In the genomic region with DNA sequence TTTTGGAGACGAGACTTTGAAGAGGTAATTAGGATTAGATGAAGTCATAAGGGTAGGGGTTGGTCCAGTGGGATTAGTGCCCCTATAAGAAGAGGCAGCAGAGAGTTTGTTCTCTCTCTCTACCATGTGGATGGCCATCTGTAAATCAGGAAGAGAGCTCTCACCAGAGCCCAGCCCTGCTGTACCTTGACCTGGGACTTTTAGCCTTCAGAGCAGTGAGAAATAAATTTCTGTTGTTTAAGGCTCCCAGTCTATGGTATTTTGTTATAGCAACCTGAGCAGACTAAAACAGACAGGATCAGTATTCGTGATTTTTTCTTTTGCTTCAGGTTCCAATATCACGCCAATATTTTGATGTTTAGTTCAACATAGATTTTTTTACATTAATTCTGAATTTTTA, we compare ENCODE assay signal across 21 cellular contexts. TPM values are rescaled to one million over a fixed set of nuclear protein-coding genes. Genes with fewer than 3 reads are reported as not detected.
DNase-seq lines count a peak whose midpoint lies in the region; ATAC-seq, FAIRE-seq and TF ChIP-seq lines count a peak whose summit lies in the region.
"Had no signal": no experiment of that assay in that cellular context is flagged by ENCODE, and none has a peak within 500 bp of the region (broad histone marks: within the 10 kb centered on the region; RNA-seq: fewer than 3 reads in every experiment).

No MANE protein-coding gene starts in this region.

- peaks cover 2% of the 10 kb centered on the region for H3K9me3 Mint-ChIP-seq in CD8-positive, alpha-beta T cell

- H3K4me3 Mint-ChIP-seq in CD8-positive, alpha-beta T cell: no peak overlapping the region
- H3K4me3 Mint-ChIP-seq: CD4-positive, alpha-beta memory T cell; GM23338; H9 had no signal

- H3K4me1 Mint-ChIP-seq in CD8-positive, alpha-beta T cell (ENCODE audit: low read depth): no peaks in the 10 kb centered on the region
- H3K4me1 Mint-ChIP-seq: CD4-positive, alpha-beta memory T cell had no signal

- TF ChIP-seq RAD21 in HepG2 (CRISPR knock-in tag; IDR thresholded peaks at IDR 0.05): no peak

- POLR2A ChIA-PET in HepG2 (lab: Yijun Ruan, JAX): interaction anchor here (2.8 kb wide), 1 partner anchor 182 kb away, joined by 7 read pairs; the partner anchor contains the start of gene WARS2
- POLR2A ChIA-PET in PC-9 (lab: Charles Lee; ENCODE audit: unreplicated experiment): no interaction called here
- POLR2A ChIA-PET in CD8-positive, alpha-beta T cell (lab: Charles Lee): no interaction called here

- no peak for DNase-seq in left colon
- peak; percentile 64 for DNase-seq in HepG2 (ENCODE audit: low spot score)
- peak in 1 of 3 donors; percentile 2 for DNase-seq in mucosa of descending colon
- peak; percentile 64 for DNase-seq in small intestine
- no peak for DNase-seq in PC-9
- DNase-seq in foreskin keratinocyte: no peak
- DNase-seq in CD8-positive, alpha-beta T cell: no peak
- DNase-seq: C1 segment of cervical spinal cord; Caco-2; CD4-positive, alpha-beta memory T cell; DMS153; DND-41; H9 had no signal

- no peak overlapping the region for H3K27ac Mint-ChIP-seq in CD8-positive, alpha-beta T cell
- H3K27ac Mint-ChIP-seq: GM23338, H9 had no signal

- peak overlapping the region; percentile 52 for H3K9ac ChIP-seq in HepG2 (ENCODE audit: insufficient read depth, low read depth, low read length)

- no peaks in the 10 kb centered on the region for H3K79me2 ChIP-seq in HepG2 (ENCODE audit: insufficient read depth, low read length)
- no peaks in the 10 kb centered on the region for H3K79me2 ChIP-seq in PC-9 (ENCODE audit: low read depth)

- no peaks in the 10 kb centered on the region for H3F3A ChIP-seq in PC-9 (ENCODE audit: insufficient read depth, low read depth)

- H3K27ac ChIP-seq in HepG2 (ENCODE audit: extremely low read length, insufficient read depth, low read length) (peak overlapping the region; percentile 98), small intestine (ENCODE audit: low read depth in 1 of 2, low read length in 1 of 2) (no peak overlapping the region), PC-9 (no peak overlapping the region), foreskin keratinocyte (no peak overlapping the region)
- H3K27ac ChIP-seq in CD8-positive, alpha-beta T cell (ENCODE audit: low read depth, low read length): no peak overlapping the region

- no peaks in the 10 kb centered on the region for H3K36me3 Mint-ChIP-seq in CD8-positive, alpha-beta T cell

- FAIRE-seq in HepG2 (lab: Jason Lieb, UNC) (no peak), small intestine (lab: Jason Lieb, UNC) (no peak)
- FAIRE-seq: G401.6, GM12892, GM19239 had no signal

- 75% methylated on average over 3 of the region's 3 CpGs for WGBS in HepG2 (ENCODE audit: low lambda C conversion rate)
- 63 to 82% (median 76%) methylated on average over 3 of the region's 3 CpGs for WGBS in small intestine, 3 donors

- peaks cover 55% of the 10 kb centered on the region for H3K4me1 ChIP-seq in HepG2 (ENCODE audit: insufficient read depth, low read length)
- H3K4me1 ChIP-seq in mucosa of descending colon (ENCODE audit: low read depth): no peaks in the 10 kb centered on the region
- peaks cover 3 to 4% of the 10 kb centered on the region in 2 donors for H3K4me1 ChIP-seq in small intestine (ENCODE audit: control insufficient read depth in 2 of 2, insufficient read depth in 1 of 2, low read depth in 1 of 2, low read length in 1 of 2)
- H3K4me1 ChIP-seq in PC-9 (replicated peaks; ENCODE audit: insufficient read depth): no peaks in the 10 kb centered on the region
- H3K4me1 ChIP-seq in foreskin keratinocyte: no peaks in the 10 kb centered on the region
- H3K4me1 ChIP-seq in CD8-positive, alpha-beta T cell (ENCODE audit: insufficient read depth, low read length): no peaks in the 10 kb centered on the region

- TF ChIP-seq EP300 in HepG2 (IDR thresholded peaks at IDR 0.05; ENCODE audit: low read depth in 2 of 2, low read length in 2 of 2) (0 out of 4 replicates have a peak, but pooled peaks of 1 of the 2 experiments have one; percentile 19), HepG2 (CRISPR knock-in tag; IDR thresholded peaks at IDR 0.05; ENCODE audit: borderline replicate concordance) (no peak)

- no peaks in the 10 kb centered on the region for H3K27me3 ChIP-seq in HepG2 (ENCODE audit: control insufficient read depth in 1 of 2, insufficient read depth in 2 of 2, low read length in 2 of 2)
- H3K27me3 ChIP-seq in small intestine (ENCODE audit: control insufficient read depth in 2 of 2, insufficient read depth in 2 of 2, low read length in 2 of 2): no peaks in the 10 kb centered on the region
- H3K27me3 ChIP-seq in PC-9 (ENCODE audit: insufficient read depth, low read depth): no peaks in the 10 kb centered on the region
- H3K27me3 ChIP-seq in foreskin keratinocyte: peaks cover 5% of the 10 kb centered on the region
- no peaks in the 10 kb centered on the region for H3K27me3 ChIP-seq in CD8-positive, alpha-beta T cell (ENCODE audit: insufficient read depth, low read length)

- BruUV-seq in HepG2 (replicated peaks; lab: Mats Ljungman, UMichigan) (no TSS peak), PC-9 (replicated peaks; lab: Mats Ljungman, UMichigan) (no TSS peak)

- in situ Hi-C loops in HepG2 (cut with HindIII; ENCODE audit: extremely low pct_ligation_motif_present, low pct_unique_long_range_greater_than_20kb): no loop called here

- H3K4me2 ChIP-seq in HepG2 (ENCODE audit: low read depth, low read length) (peak overlapping the region; percentile 33; the same call in 1 of the 2 replicates), PC-9 (no peak overlapping the region)
- H3K4me2 ChIP-seq: GM23338 had no signal

- H3K4me3 ChIP-seq in HepG2 (replicated peaks in 1 of 3; ENCODE audit: insufficient read depth in 1 of 3, low read depth in 2 of 3, low read length in 3 of 3) (no peak overlapping the region), mucosa of descending colon (no peak overlapping the region), small intestine (ENCODE audit: low read depth in 1 of 2, low read length in 2 of 2) (no peak overlapping the region), PC-9 (no peak overlapping the region)
- no peak overlapping the region for H3K4me3 ChIP-seq in CD8-positive, alpha-beta T cell (ENCODE audit: low read depth, low read length)
- H3K4me3 ChIP-seq: GM23338 had no signal

- TF ChIP-seq POLR2A in HepG2 (IDR thresholded peaks at IDR 0.05; ENCODE audit: insufficient read depth in 1 of 2, low read depth in 2 of 2, low read length in 2 of 2): no peak

- H3K9me2 ChIP-seq in PC-9 (ENCODE audit: insufficient read depth): no peaks in the 10 kb centered on the region

- no peaks in the 10 kb centered on the region for H3K9me3 ChIP-seq in HepG2 (ENCODE audit: low read length)
- no peaks in the 10 kb centered on the region for H3K9me3 ChIP-seq in mucosa of descending colon
- H3K9me3 ChIP-seq in small intestine (ENCODE audit: control insufficient read depth, low read depth): no peaks in the 10 kb centered on the region
- no peaks in the 10 kb centered on the region for H3K9me3 ChIP-seq in PC-9 (ENCODE audit: insufficient read depth, low read depth)
- H3K9me3 ChIP-seq in CD8-positive, alpha-beta T cell (ENCODE audit: low read length): no peaks in the 10 kb centered on the region
- H3K9me3 ChIP-seq: Caco-2 had no signal

- intact Hi-C loops in left colon (cut with DNase I, micrococcal nuclease) (no loop called here), HepG2 (cut with micrococcal nuclease; ENCODE audit: unreplicated experiment) (no loop called here), mucosa of descending colon (cut with DNase I, micrococcal nuclease) (no loop called here), PC-9 (cut with micrococcal nuclease; ENCODE audit: unreplicated experiment) (no loop called here)
- intact Hi-C loops in CD8-positive, alpha-beta T cell (cut with DNase I, micrococcal nuclease): no loop called here

- no peak for TF ChIP-seq CTCF in HepG2 (CRISPR knock-in tag; IDR thresholded peaks at IDR 0.05)
- no peak for TF ChIP-seq CTCF in mucosa of descending colon (IDR thresholded peaks at IDR 0.05)
- TF ChIP-seq CTCF in PC-9 (conservative IDR thresholded peaks at IDR 0.05): no peak
- TF ChIP-seq CTCF in foreskin keratinocyte (conservative IDR thresholded peaks at IDR 0.05): no peak
- no peak for TF ChIP-seq CTCF in CD8-positive, alpha-beta T cell (IDR thresholded peaks at IDR 0.05)

- ATAC-seq in left colon (peak; percentile 39), HepG2 (peak; percentile 24), mucosa of descending colon (peak; percentile 32), foreskin keratinocyte (no peak), HG02763 (IDR thresholded peaks at IDR 0.05; ENCODE audit: unreplicated experiment) (no peak)
- ATAC-seq in CD8-positive, alpha-beta T cell: no peak
- ATAC-seq: GM23338, HCT116 had no signal

- CTCF ChIA-PET in HepG2 (lab: Yijun Ruan, JAX; ENCODE audit: low intra/inter-chr PET ratio, low total read pairs) (no interaction called here), PC-9 (lab: Charles Lee) (no interaction called here)
- CTCF ChIA-PET in CD8-positive, alpha-beta T cell (lab: Charles Lee): no interaction called here

- H4K20me1 ChIP-seq in HepG2 (ENCODE audit: insufficient read depth, low read length) (no peaks in the 10 kb centered on the region), PC-9 (ENCODE audit: insufficient read depth) (no peaks in the 10 kb centered on the region)

- no peaks in the 10 kb centered on the region for H3K36me3 ChIP-seq in HepG2 (replicated peaks in 1 of 2; ENCODE audit: control insufficient read depth in 1 of 2, insufficient read depth in 2 of 2, low read length in 2 of 2)
- no peaks in the 10 kb centered on the region for H3K36me3 ChIP-seq in mucosa of descending colon (ENCODE audit: low read depth)
- H3K36me3 ChIP-seq in small intestine (ENCODE audit: control insufficient read depth in 2 of 2, insufficient read depth in 2 of 2, low read length in 2 of 2): no peaks in the 10 kb centered on the region
- no peaks in the 10 kb centered on the region for H3K36me3 ChIP-seq in PC-9 (ENCODE audit: low read depth)
- H3K36me3 ChIP-seq in CD8-positive, alpha-beta T cell (ENCODE audit: insufficient read depth, low read length): no peaks in the 10 kb centered on the region

- no peak overlapping the region for H2AFZ ChIP-seq in HepG2 (ENCODE audit: low read length)
- H2AFZ ChIP-seq in PC-9: no peak overlapping the region
- H2AFZ ChIP-seq: GM23338 had no signal

- peaks cover 9% of the 10 kb centered on the region for H3K27me3 Mint-ChIP-seq in CD8-positive, alpha-beta T cell (ENCODE audit: low read depth)

RNA-seq across cellular contexts. Expression of gene TBX15, which starts 30.0 kb away (rescaled TPM):
- total RNA-seq in left colon (not detected), HepG2 (2016; rRNA removed; fragmentation: Illumina TruSeq; extraction: Trizol) (0.42 and 0.49 TPM in 2 replicates), mucosa of descending colon (not detected), PC-9 (2021) (not detected in 2 replicates), foreskin keratinocyte (not detected in 2 replicates)
- total RNA-seq in HepG2 (2016; cell fraction: cytosol; rRNA removed; fragmentation: Illumina TruSeq; extraction: Trizol; ENCODE audit: low read depth): not detected in 2 replicates
- total RNA-seq in HepG2 (2016; cell fraction: insoluble cytoplasmic fraction; rRNA removed; fragmentation: Illumina TruSeq; extraction: Trizol): 0.28 and 0.51 TPM in 2 replicates
- total RNA-seq in HepG2 (2016; cell fraction: membrane; rRNA removed; fragmentation: Illumina TruSeq; extraction: Trizol): 0.14 and 0.28 TPM in 2 replicates
- total RNA-seq in HepG2 (2016; cell fraction: nucleus; rRNA removed; fragmentation: Illumina TruSeq; extraction: Trizol): 0.22 and 0.37 TPM in 2 replicates
- polyA plus RNA-seq in HepG2 (2011; rRNA removed) (1.9 and 3.5 TPM in 2 replicates), small intestine (under 1 TPM in 1 of 3 donors, not detected in 2; 0.09 TPM), foreskin keratinocyte (not detected in 2 replicates)
- 1.4 and 3.5 TPM in 2 replicates for polyA plus RNA-seq in HepG2 (2011; cell fraction: cytosol; rRNA removed)
- polyA plus RNA-seq in HepG2 (2011; cell fraction: nucleus; rRNA removed): 1.2 and 1.9 TPM in 2 replicates
- polyA plus RNA-seq in HepG2 (2012): 5.0 and 5.5 TPM in 2 replicates
- polyA plus RNA-seq in HepG2 (2016; cell fraction: cytosol; fragmentation: Illumina TruSeq; extraction: Trizol; ENCODE audit: low read depth): 0.06 TPM in 2 replicates
- polyA plus RNA-seq in HepG2 (2016; cell fraction: insoluble cytoplasmic fraction; fragmentation: Illumina TruSeq; extraction: Trizol; ENCODE audit: low read depth): 0.42 and 0.59 TPM in 2 replicates
- 0.08 and 0.22 TPM in 2 replicates for polyA plus RNA-seq in HepG2 (2016; cell fraction: membrane; fragmentation: Illumina TruSeq; extraction: Trizol; ENCODE audit: low read depth)
- 0.28 and 0.34 TPM in 2 replicates for polyA plus RNA-seq in HepG2 (2016; cell fraction: nucleus; fragmentation: Illumina TruSeq; extraction: Trizol; ENCODE audit: insufficient read depth, low read depth)
- polyA minus RNA-seq in HepG2 (2011; rRNA and poly(A)+ RNA removed; ENCODE audit: low replicate concordance): 0.58 and 4.3 TPM in 2 replicates
- 1.5 and 2.6 TPM in 2 replicates for polyA minus RNA-seq in HepG2 (2011; cell fraction: cytosol; rRNA and poly(A)+ RNA removed)
- polyA minus RNA-seq in HepG2 (2011; cell fraction: nucleus; rRNA and poly(A)+ RNA removed): 3.3 and 6.3 TPM in 2 replicates
- total RNA-seq in CD8-positive, alpha-beta T cell: under 1 TPM; 0.11 to 0.17 TPM
- total RNA-seq: A172; CD4-positive, alpha-beta memory T cell; H4 had no signal
- polyA plus RNA-seq: GM23338 had no signal

Comparison
In these comparisons a context has a peak if more than half of its experiments do, and no peak if none do; other contexts are left out.
1. ATAC-seq: peak in left colon (single experiment), HepG2 (single experiment) and mucosa of descending colon (single experiment); none in foreskin keratinocyte (single experiment), HG02763 (single experiment) and CD8-positive, alpha-beta T cell (single experiment).
2. DNase-seq: peak in HepG2 (single experiment) and small intestine (single experiment); none in left colon (0 of 2), PC-9 (0 of 2), foreskin keratinocyte (0 of 2) and CD8-positive, alpha-beta T cell (0 of 7).